In the genomic region with DNA sequence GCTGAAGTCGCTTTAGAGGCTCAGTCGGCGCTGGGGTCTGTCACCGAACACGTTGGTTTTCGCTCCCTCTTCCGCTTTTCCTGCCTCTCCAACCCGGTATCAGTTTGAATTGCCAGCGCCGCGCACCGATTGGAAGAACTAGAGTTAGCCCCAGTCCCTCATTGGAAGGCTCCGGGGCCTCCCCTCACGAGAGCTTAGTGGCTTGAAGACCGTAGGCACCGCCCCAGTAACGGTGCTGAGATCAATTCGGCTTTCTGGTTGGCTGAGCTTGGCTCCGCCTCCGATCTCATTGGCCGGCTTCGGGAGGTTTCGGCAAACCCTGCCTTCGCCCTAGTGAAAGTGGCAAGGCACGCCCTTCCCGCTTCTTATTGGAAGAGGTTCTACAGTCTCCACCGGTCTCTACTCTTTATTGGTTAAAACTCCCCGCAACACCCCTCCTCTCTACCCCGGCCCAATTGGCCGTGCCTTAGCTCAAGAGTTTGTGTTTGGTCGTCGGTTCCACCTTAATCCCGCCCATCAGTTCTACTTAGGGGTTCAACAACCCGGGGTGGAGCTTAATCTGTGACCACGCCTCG, we compare ENCODE assay signal across 7 cellular contexts. TPM values are rescaled to one million over a fixed set of nuclear protein-coding genes. Genes with fewer than 3 reads are reported as not detected.
DNase-seq lines count a peak whose midpoint lies in the region; ATAC-seq, FAIRE-seq and TF ChIP-seq lines count a peak whose summit lies in the region.
"Not testable (repeated sequence)": the region's sequence is repeated elsewhere in the genome, so short reads cannot be mapped to it uniquely, and the experiment has no call there.

FAM72A (minus strand) TSS at position 51 of the 575 bp plus-strand sequence. CDS start 814 bp downstream, outside the sequence.

- H3K36me3 ChIP-seq in astrocyte (ENCODE audit: insufficient read depth, low read length); hepatocyte (replicated peaks; ENCODE audit: insufficient read depth, low read depth): not testable (repeated sequence)

- H3K36me3 Mint-ChIP-seq in astrocyte (ENCODE audit: low read depth, unreplicated experiment): not testable (repeated sequence)

- H3K4me1 Mint-ChIP-seq in astrocyte (ENCODE audit: low read depth, unreplicated experiment): not testable (repeated sequence)

- not testable (repeated sequence) for H3K9me2 ChIP-seq in hepatocyte (replicated peaks; ENCODE audit: insufficient read depth)

- H3K9ac ChIP-seq in astrocyte (ENCODE audit: low read length): peak within 1 kb of the TSS; percentile 65

- not testable (repeated sequence) for TF ChIP-seq CTCF in astrocyte (IDR thresholded peaks at IDR 0.05; ENCODE audit: insufficient read depth, low read depth, low read length); hepatocyte (IDR thresholded peaks at IDR 0.05; ENCODE audit: poor library complexity); retinal pigment epithelial cell (conservative IDR thresholded peaks at IDR 0.05; ENCODE audit: low read depth, low read length)

- not testable (repeated sequence) for H3K27ac Mint-ChIP-seq in astrocyte (ENCODE audit: unreplicated experiment)

- H3K27ac ChIP-seq in astrocyte (ENCODE audit: low read depth, low read length) (peak within 1 kb of the TSS; percentile 58), hepatocyte (peak within 1 kb of the TSS; percentile 80)

- peak within 1 kb of the TSS; percentile 79 for H3K4me3 Mint-ChIP-seq in astrocyte (ENCODE audit: unreplicated experiment)

- H3K4me3 ChIP-seq in astrocyte (ENCODE audit: insufficient read depth, low read depth, low read length) (peak within 1 kb of the TSS; percentile 46), retinal pigment epithelial cell (ENCODE audit: low read length) (peak within 1 kb of the TSS; percentile 50)
- not testable (repeated sequence) for H3K4me3 ChIP-seq in hepatocyte

- not testable (repeated sequence) for H3K79me2 ChIP-seq in astrocyte (ENCODE audit: insufficient read depth, low read length); hepatocyte

- not testable (repeated sequence) for FAIRE-seq in astrocyte (lab: Jason Lieb, UNC)

- not testable (repeated sequence) for H2AFZ ChIP-seq in astrocyte (ENCODE audit: low read depth, low read length); hepatocyte

- ATAC-seq in GM18867 (IDR thresholded peaks at IDR 0.05; ENCODE audit: unreplicated experiment) (peak; percentile 81), HG03097 (IDR thresholded peaks at IDR 0.05; ENCODE audit: low FRiP score, unreplicated experiment) (peak; percentile 78)

- 2% methylated on average over 21 of the region's 36 CpGs for WGBS in hepatocyte (ENCODE audit: low lambda C conversion rate, missing lambda C conversion rate)

- DNase-seq in NCI-H2107 (lab: John Stamatoyannopoulos, UW): peak; percentile 96
- DNase-seq in T1000 (lab: John Stamatoyannopoulos, UW): peak; percentile 99
- peak; percentile 100 for DNase-seq in astrocyte (ENCODE audit: low read depth)
- DNase-seq in hepatocyte (ENCODE audit: low spot score): peak; percentile 97
- peak; percentile 100 for DNase-seq in retinal pigment epithelial cell (ENCODE audit: low read depth)

- not testable (repeated sequence) for H3K9me3 ChIP-seq in astrocyte (ENCODE audit: insufficient read depth, low read depth, low read length); hepatocyte (ENCODE audit: low read depth)

- H3K4me2 ChIP-seq in astrocyte (ENCODE audit: low read length): peak within 1 kb of the TSS; percentile 52
- H3K4me2 ChIP-seq in hepatocyte: peak within 1 kb of the TSS; percentile 67

- H3K27me3 Mint-ChIP-seq in astrocyte (ENCODE audit: low read depth, unreplicated experiment): not testable (repeated sequence)

- not testable (repeated sequence) for H4K20me1 ChIP-seq in astrocyte (ENCODE audit: insufficient read depth, low read length); hepatocyte (ENCODE audit: insufficient read depth, poor library complexity, severe bottlenecking)

- not testable (repeated sequence) for H3K27me3 ChIP-seq in astrocyte (ENCODE audit: insufficient read depth, low read length); hepatocyte

- not testable (repeated sequence) for H3K9me3 Mint-ChIP-seq in astrocyte (ENCODE audit: unreplicated experiment)

- H3K4me1 ChIP-seq in astrocyte (ENCODE audit: insufficient read depth, low read length); hepatocyte (ENCODE audit: insufficient read depth): not testable (repeated sequence)

RNA-seq across cellular contexts. Expression of gene FAM72A, which starts in this region (rescaled TPM):
- total RNA-seq in astrocyte: 8.4 and 8.8 TPM in 2 replicates
- 0.83 and 0.92 TPM in 2 replicates for total RNA-seq in hepatocyte
- polyA plus RNA-seq in hepatocyte: 1.8 and 4.2 TPM in 2 replicates
